Comparison of ENCODE assay signal across 28 cellular contexts in genomic region chr16:35690413-35690812, GRCh38.
"Had no signal": no experiment of that assay in that cellular context is flagged by ENCODE, and none has a peak within 500 bp of the region (broad histone marks: within the 10 kb centered on the region; RNA-seq: fewer than 3 reads in every experiment).

No MANE protein-coding gene starts in this region.

- H3K4me3 ChIP-seq: ascending aorta, breast epithelium, cardiac muscle cell, esophagus muscularis mucosa, gastrocnemius medialis, heart left ventricle had no signal

- H3K4me1 ChIP-seq: ascending aorta, breast epithelium, esophagus muscularis mucosa, foreskin keratinocyte, gastrocnemius medialis had no signal

- H3K27ac ChIP-seq: ascending aorta, breast epithelium, cardiac muscle cell, esophagus muscularis mucosa, foreskin keratinocyte, gastrocnemius medialis, heart left ventricle had no signal

- H3K27me3 ChIP-seq: ascending aorta, breast epithelium, cardiac muscle cell, esophagus muscularis mucosa, foreskin keratinocyte, gastrocnemius medialis, heart left ventricle had no signal

- H3K9me3 ChIP-seq: gastrocnemius medialis had no signal

- DNase-seq: activated CD4-positive, alpha-beta memory T cell treated with anti-CD3 and anti-CD28 coated beads for 36 hours; activated CD4-positive, alpha-beta T cell treated with anti-CD3 and anti-CD28 coated beads for 36 hours; activated CD4-positive, alpha-beta T cell treated with anti-CD3 and anti-CD28 coated beads, Interleukin-2, amount 10 ng/mL, durations not matched to agents 24 days and 14 days; activated CD4-positive, CD25-positive, alpha-beta regulatory T cell; activated CD4-positive, CD25-positive, alpha-beta regulatory T cell treated with anti-CD3 and anti-CD28 coated beads, Interleukin-2, amount 50 U/mL, for 72 hours; activated CD8-positive, alpha-beta T cell treated with anti-CD3 and anti-CD28 coated beads, Interleukin-2, amount 10 ng/mL, durations not matched to agents 7 days and 5 days; activated gamma-delta T cell; activated naive CD4-positive, alpha-beta T cell; activated naive CD4-positive, alpha-beta T cell treated with anti-CD3 and anti-CD28 coated beads, Interleukin-2, amount 10 ng/mL, durations not matched to agents 7 days and 5 days; activated naive CD8-positive, alpha-beta T cell treated with anti-CD3 and anti-CD28 coated beads, Interleukin-2, amount 10 ng/mL, durations not matched to agents 7 days and 5 days; activated T-cell treated with anti-CD3 and anti-CD28 coated beads, Interleukin-2, amount 50 U/mL, for 4 hours; cortex of kidney; dermis blood vessel endothelial cell; effector CD4-positive, alpha-beta T cell; effector memory CD8-positive, alpha-beta T cell; erythroblast; foreskin keratinocyte; gastrocnemius medialis; glutamatergic neuron; heart left ventricle; T-helper 1 cell; T-helper 17 cell had no signal

- H3K36me3 ChIP-seq: ascending aorta, breast epithelium, cardiac muscle cell, esophagus muscularis mucosa, gastrocnemius medialis, heart left ventricle had no signal

- ATAC-seq: activated CD4-positive, alpha-beta T cell treated with anti-CD3 and anti-CD28 coated beads for 36 hours; activated CD8-positive, alpha-beta T cell treated with anti-CD3 and anti-CD28 coated beads, Interleukin-2, amount 10 ng/mL, durations not matched to agents 7 days and 5 days; activated naive CD4-positive, alpha-beta T cell treated with anti-CD3 and anti-CD28 coated beads, Interleukin-2, amount 50 U/mL, for 72 hours; activated T-cell treated with anti-CD3 and anti-CD28 coated beads, Interleukin-2, amount 50 U/mL, for 4 hours; activated T-helper 17 cell treated with anti-CD3 and anti-CD28 coated beads, Interleukin-2, amount 50 U/mL, for 72 hours; effector memory CD8-positive, alpha-beta T cell; foreskin keratinocyte; gastrocnemius medialis; T-helper 17 cell had no signal
